Comparison of ENCODE assay signal across 16 cellular contexts in the genomic region with DNA sequence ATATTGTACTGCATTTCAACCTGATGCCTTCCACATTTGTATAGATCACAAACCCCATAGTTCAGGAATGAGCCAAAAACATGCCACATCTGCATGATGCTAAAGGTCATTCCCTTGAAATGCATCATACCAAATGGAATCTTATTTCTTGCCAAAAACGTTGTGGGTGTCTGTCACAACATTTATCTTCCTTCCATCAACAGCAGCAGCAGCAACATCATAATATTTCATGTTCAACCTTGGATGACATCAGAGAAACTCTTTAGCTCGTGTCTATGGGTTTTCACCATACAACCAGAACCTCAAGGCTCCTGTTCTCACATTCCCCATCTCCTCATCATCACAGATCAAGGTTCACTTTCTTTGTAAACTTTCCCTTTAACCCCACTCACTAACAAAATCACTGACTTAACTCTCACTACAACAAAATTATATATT.
DNase-seq lines count a peak whose midpoint lies in the region; ATAC-seq and TF ChIP-seq lines count a peak whose summit lies in the region.
"Had no signal": no experiment of that assay in that cellular context is flagged by ENCODE, and none has a peak within 500 bp of the region (broad histone marks: within the 10 kb centered on the region; RNA-seq: fewer than 3 reads in every experiment).

No MANE protein-coding gene starts in this region.

- no peak overlapping the region for H2BK5ac ChIP-seq in H9 (ENCODE audit: insufficient read length, low read length)

- BruUV-seq in mammary epithelial cell (replicated peaks; lab: Mats Ljungman, UMichigan): no TSS peak

- in situ Hi-C loops in mammary epithelial cell (cut with MboI; ENCODE audit: low sequenced_read_pairs in 2 of 2): no loop called here
- in situ Hi-C loops in GM13976 (cut with MboI; ENCODE audit: low sequenced_read_pairs, unreplicated experiment): no loop called here

- no peak overlapping the region for H3K4me2 ChIP-seq in mammary epithelial cell (ENCODE audit: insufficient read depth, low read depth, low read length)
- H3K4me2 ChIP-seq in MM.1S (ENCODE audit: low read depth, low read length): no peak overlapping the region
- H3K4me2 ChIP-seq in H9 (ENCODE audit: insufficient read depth, insufficient read length, low read length): no peak overlapping the region

- H3F3A ChIP-seq in MM.1S (ENCODE audit: insufficient read depth, low read length): no peaks in the 10 kb centered on the region

- no peak overlapping the region for H4K8ac ChIP-seq in H9 (replicated peaks; ENCODE audit: insufficient read length, low read depth, low read length)

- H3K9me2 ChIP-seq in MM.1S (replicated peaks; ENCODE audit: insufficient read depth, low read length): no peaks in the 10 kb centered on the region

- H3K36me3 Mint-ChIP-seq in H9 (ENCODE audit: insufficient read depth in 1 of 3, low read depth in 3 of 3): peaks cover 0 to 3% (median 0%) of the 10 kb centered on the region in 3 experiments; a peak in 1 of 7 replicates

- H3K27ac Mint-ChIP-seq in H9: no peak overlapping the region
- H3K27ac Mint-ChIP-seq: activated B cell treated with CpG ODN at 0.5 μM for 24 hours; activated naive CD8-positive, alpha-beta T cell had no signal

- peaks cover 2% of the 10 kb centered on the region for H3K23me2 ChIP-seq in H9 (ENCODE audit: insufficient read length, low read depth, low read length, poor library complexity, severe bottlenecking)

- H3K23ac ChIP-seq in H9 (ENCODE audit: insufficient read length, low read depth, low read length): no peak overlapping the region

- peaks cover 0 to 5% of the 10 kb centered on the region in 2 experiments; a peak in 2 of 4 replicates for H3K4me1 Mint-ChIP-seq in H9
- H3K4me1 Mint-ChIP-seq: activated B cell treated with CpG ODN at 0.5 μM for 24 hours had no signal

- no peak overlapping the region for H3K56ac ChIP-seq in H9 (ENCODE audit: insufficient read length, low read depth, low read length)

- dilution Hi-C loops in mammary epithelial cell (cut with HindIII; ENCODE audit: low sequenced_read_pairs): no loop called here

- H3K18ac ChIP-seq in H9 (ENCODE audit: insufficient read length, low read depth, low read length): no peak overlapping the region

- H3K27me3 Mint-ChIP-seq in H9 (ENCODE audit: low read depth): no peaks in the 10 kb centered on the region
- H3K27me3 Mint-ChIP-seq: activated B cell treated with CpG ODN at 0.5 μM for 24 hours had no signal

- CTCF ChIA-PET in mammary epithelial cell (lab: Charles Lee; ENCODE audit: low non-redundant PET): no interaction called here

- peaks cover 0 to 4% of the 10 kb centered on the region in 2 experiments; a peak in 4 of 5 replicates for H3K9me3 Mint-ChIP-seq in H9

- no peaks in the 10 kb centered on the region for H3K79me1 ChIP-seq in H9 (ENCODE audit: insufficient read depth, low read depth, low read length, poor library complexity, severe bottlenecking)

- H4K20me1 ChIP-seq in mammary epithelial cell (ENCODE audit: insufficient read depth, low read length) (no peaks in the 10 kb centered on the region), MM.1S (ENCODE audit: insufficient read depth, low read length) (no peaks in the 10 kb centered on the region), H9 (ENCODE audit: control insufficient read depth, insufficient read depth, insufficient read length) (no peaks in the 10 kb centered on the region)

- no peak overlapping the region for H2AK5ac ChIP-seq in H9 (ENCODE audit: insufficient read length, low read length)

- no peak overlapping the region for H4K5ac ChIP-seq in H9 (ENCODE audit: insufficient read length, low read depth, low read length)

- no peak overlapping the region for H2BK20ac ChIP-seq in H9 (ENCODE audit: low read depth, low read length, poor library complexity, severe bottlenecking)

- no peak overlapping the region for H3T11ph ChIP-seq in H9 (ENCODE audit: low read length)

- peaks cover 7% of the 10 kb centered on the region for H3K4me1 ChIP-seq in mammary epithelial cell (ENCODE audit: insufficient read depth, low read length)
- no peaks in the 10 kb centered on the region for H3K4me1 ChIP-seq in left lung
- no peaks in the 10 kb centered on the region for H3K4me1 ChIP-seq in MM.1S (ENCODE audit: low read length)
- H3K4me1 ChIP-seq in effector memory CD4-positive, alpha-beta T cell (ENCODE audit: control insufficient read depth, insufficient read depth, low read length, poor library complexity, severe bottlenecking): no peaks in the 10 kb centered on the region
- H3K4me1 ChIP-seq in H9 (ENCODE audit: insufficient read depth, low read length): no peaks in the 10 kb centered on the region
- H3K4me1 ChIP-seq: gastroesophageal sphincter, tibial nerve had no signal

- H3K27me3 ChIP-seq in mammary epithelial cell (ENCODE audit: insufficient read depth, low read length) (peaks cover 2% of the 10 kb centered on the region), left lung (no peaks in the 10 kb centered on the region), MM.1S (replicated peaks; ENCODE audit: insufficient read depth, low read length) (no peaks in the 10 kb centered on the region), H9 (ENCODE audit: insufficient read depth, low read length) (no peaks in the 10 kb centered on the region)
- no peaks in the 10 kb centered on the region for H3K27me3 ChIP-seq in effector memory CD4-positive, alpha-beta T cell (replicated peaks; ENCODE audit: control insufficient read depth, insufficient read depth, low read length, poor library complexity, severe bottlenecking)
- H3K27me3 ChIP-seq: gastroesophageal sphincter, tibial nerve had no signal

- ATAC-seq in left lung: peak; percentile 28
- ATAC-seq: gastroesophageal sphincter had no signal

- H2AFZ ChIP-seq in mammary epithelial cell (ENCODE audit: low read depth, low read length) (no peak overlapping the region), MM.1S (ENCODE audit: low read length) (no peak overlapping the region), H9 (ENCODE audit: low read length) (no peak overlapping the region)

- no peak overlapping the region for H3K4ac ChIP-seq in H9 (ENCODE audit: low read depth, low read length)

- H3K9ac ChIP-seq in mammary epithelial cell (ENCODE audit: insufficient read depth, low read length) (no peak overlapping the region), MM.1S (ENCODE audit: low read length) (no peak overlapping the region), H9 (ENCODE audit: extremely low read depth, insufficient read length, low read length) (no peak overlapping the region)

- no peak overlapping the region for H4K91ac ChIP-seq in H9 (ENCODE audit: insufficient read length, low read depth, low read length)

- H2BK15ac ChIP-seq in H9 (ENCODE audit: low read depth, low read length): no peak overlapping the region

- TF ChIP-seq CTCF in AG09309 (IDR thresholded peaks at IDR 0.05; ENCODE audit: control insufficient read depth, insufficient read depth, low read depth, low read length, missing control alignments) (no peak), mammary epithelial cell (conservative IDR thresholded peaks at IDR 0.05 in 1 of 2, IDR thresholded peaks at IDR 0.05 in 1 of 2; ENCODE audit: extremely low read depth in 1 of 2, insufficient read depth in 1 of 2, low read depth in 1 of 2, low read length in 2 of 2) (no peak), left lung (IDR thresholded peaks at IDR 0.05) (no peak), MM.1S (IDR thresholded peaks at IDR 0.05; ENCODE audit: low read length) (no peak), H9 (conservative IDR thresholded peaks at IDR 0.05) (no peak), GM13976 (IDR thresholded peaks at IDR 0.05; ENCODE audit: borderline replicate concordance, control extremely low read depth, extremely low read depth, insufficient read depth, missing control alignments) (no peak)

- no peak overlapping the region for H2BK120ac ChIP-seq in H9 (ENCODE audit: low read depth, low read length, poor library complexity, severe bottlenecking)

- DNase-seq in AG09309 (ENCODE audit: low read depth) (peak; percentile 86), HT1080 (ENCODE audit: low read depth) (peak; percentile 51), mammary epithelial cell (peak; percentile 69), left lung (no peak), MM.1S (no peak), H9 (no peak), GM13976 (ENCODE audit: low spot score) (no peak)
- no peak for DNase-seq in effector memory CD4-positive, alpha-beta T cell
- DNase-seq: activated B cell treated with CpG ODN at 0.5 μM for 24 hours; activated CD8-positive, alpha-beta memory T cell treated with anti-CD3 and anti-CD28 coated beads, Interleukin-2, amount 50 U/mL, for 4 hours; dermis blood vessel endothelial cell; NCI-H1092 had no signal

- H3K36me3 ChIP-seq in mammary epithelial cell (ENCODE audit: insufficient read depth, low read length): no peaks in the 10 kb centered on the region
- H3K36me3 ChIP-seq in left lung: no peaks in the 10 kb centered on the region
- no peaks in the 10 kb centered on the region for H3K36me3 ChIP-seq in MM.1S (replicated peaks; ENCODE audit: insufficient read depth, low read length)
- H3K36me3 ChIP-seq in effector memory CD4-positive, alpha-beta T cell (ENCODE audit: control insufficient read depth, insufficient read depth, low read length): no peaks in the 10 kb centered on the region
- H3K36me3 ChIP-seq: gastroesophageal sphincter, tibial nerve had no signal

- no peak overlapping the region for H3K14ac ChIP-seq in H9 (ENCODE audit: insufficient read depth, low read length)

- no peaks in the 10 kb centered on the region for H3K9me3 ChIP-seq in mammary epithelial cell (replicated peaks; ENCODE audit: insufficient read depth, low read length)
- peaks cover 0 to 4% of the 10 kb centered on the region in 2 donors for H3K9me3 ChIP-seq in left lung
- no peaks in the 10 kb centered on the region for H3K9me3 ChIP-seq in MM.1S (replicated peaks; ENCODE audit: insufficient read depth, low read length)
- no peaks in the 10 kb centered on the region for H3K9me3 ChIP-seq in effector memory CD4-positive, alpha-beta T cell (ENCODE audit: control insufficient read depth, low read length)
- H3K9me3 ChIP-seq in H9 (ENCODE audit: control insufficient read depth, low read depth, low read length): no peaks in the 10 kb centered on the region

- H3K4me3 ChIP-seq in AG09309 (ENCODE audit: control insufficient read depth, low read depth, low read length): no peak overlapping the region
- no peak overlapping the region for H3K4me3 ChIP-seq in mammary epithelial cell (replicated peaks in 1 of 3; ENCODE audit: insufficient read depth in 1 of 3, low read depth in 2 of 3, low read length in 3 of 3)
- H3K4me3 ChIP-seq in left lung: no peak overlapping the region
- H3K4me3 ChIP-seq in MM.1S (ENCODE audit: low read length): no peak overlapping the region
- no peak overlapping the region for H3K4me3 ChIP-seq in effector memory CD4-positive, alpha-beta T cell (ENCODE audit: insufficient read depth, low read depth, low read length, poor library complexity, severe bottlenecking)
- H3K4me3 ChIP-seq: gastroesophageal sphincter, tibial nerve had no signal

- intact Hi-C loops in mammary epithelial cell (cut with micrococcal nuclease): no loop called here
- intact Hi-C loops in left lung (cut with DNase I): no loop called here

- H3K27ac ChIP-seq in mammary epithelial cell (ENCODE audit: insufficient read depth, low read depth, low read length) (no peak overlapping the region), left lung (no peak overlapping the region), MM.1S (ENCODE audit: low read length) (no peak overlapping the region), H9 (ENCODE audit: insufficient read length, low read depth, low read length) (no peak overlapping the region)
- no peak overlapping the region for H3K27ac ChIP-seq in effector memory CD4-positive, alpha-beta T cell (ENCODE audit: insufficient read depth, low read length, poor library complexity, severe bottlenecking)
- H3K27ac ChIP-seq: C4-2B, gastroesophageal sphincter, tibial nerve had no signal

- WGBS in mammary epithelial cell (ENCODE audit: low coverage, missing lambda C conversion rate): 18% methylated on average over 1 of the region's 2 CpGs
- no CpG with 5 or more reads among the region's 2 CpGs for WGBS in H9 (ENCODE audit: extremely low coverage, insufficient read length, low lambda C conversion rate)

- H3K79me2 ChIP-seq in mammary epithelial cell (ENCODE audit: insufficient read depth, low read length) (no peaks in the 10 kb centered on the region), MM.1S (ENCODE audit: low read length) (no peaks in the 10 kb centered on the region), H9 (ENCODE audit: insufficient read depth, low read length) (0 out of 2 replicates have a peak, but pooled peaks cover 1% of the 10 kb centered on the region)

- no peak overlapping the region for H2BK12ac ChIP-seq in H9 (ENCODE audit: insufficient read length, low read depth, low read length)

- H3K4me3 Mint-ChIP-seq in H9: no peak overlapping the region
- H3K4me3 Mint-ChIP-seq: activated B cell treated with CpG ODN at 0.5 μM for 24 hours; activated naive CD8-positive, alpha-beta T cell had no signal

Comparison
In these comparisons a context has a peak if more than half of its experiments do, and no peak if none do; other contexts are left out.
1. DNase-seq: peak in AG09309 (single experiment), HT1080 (single experiment) and mammary epithelial cell (single experiment); none in left lung (0 of 2), MM.1S (single experiment), effector memory CD4-positive, alpha-beta T cell (0 of 3), H9 (single experiment) and GM13976 (single experiment).